8 cellular contexts compared by ENCODE assay signal in the genomic region with DNA sequence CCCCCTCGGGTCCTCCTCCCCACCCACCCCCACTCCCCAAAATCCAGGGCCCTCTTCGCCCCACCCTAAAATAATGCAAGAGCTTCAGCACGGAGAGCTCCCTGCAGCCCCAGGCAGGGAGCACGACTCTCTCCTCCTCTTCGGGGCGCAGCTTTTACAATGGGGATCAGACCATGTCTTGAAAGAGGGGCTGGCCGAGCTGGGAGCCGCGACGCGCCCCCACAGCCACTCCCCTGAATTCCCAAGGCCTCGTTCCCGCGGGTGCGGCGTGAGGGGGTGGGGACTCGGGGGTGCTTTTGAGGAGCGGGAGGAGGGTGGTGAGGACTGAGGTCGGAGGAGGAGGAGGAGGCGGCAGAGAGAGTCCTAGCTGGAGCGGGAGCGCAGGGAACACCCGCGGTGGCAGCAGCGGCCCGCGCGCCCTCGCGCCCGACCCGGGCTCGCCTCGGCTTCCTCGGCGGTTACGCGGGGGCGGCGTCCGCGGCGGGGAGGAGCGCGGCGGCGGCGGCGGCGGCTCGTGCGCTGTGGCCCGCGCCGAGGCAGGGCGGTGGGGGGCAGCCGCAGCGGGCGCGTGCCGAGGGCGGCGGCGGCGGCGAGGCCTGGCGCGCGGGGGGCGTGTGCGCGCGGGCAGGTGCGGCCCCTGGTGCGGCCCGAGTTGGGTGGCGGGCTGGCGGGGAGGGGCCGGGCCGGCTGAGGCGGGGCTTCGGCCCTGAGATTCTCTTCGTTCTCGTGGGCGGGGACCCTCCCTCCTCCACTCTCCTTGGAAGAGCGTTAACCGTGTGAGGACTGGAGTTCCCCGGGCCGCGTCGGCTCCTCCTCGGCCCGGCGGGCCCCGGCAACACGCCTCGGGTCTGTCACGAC. TPM values are rescaled to one million over a fixed set of nuclear protein-coding genes. Genes with fewer than 3 reads are reported as not detected.
DNase-seq lines count a peak whose midpoint lies in the region; ATAC-seq and TF ChIP-seq lines count a peak whose summit lies in the region.

A gene (minus strand): TSS at position 666 of the 858 bp plus-strand sequence. CDS start 699 bp downstream, outside the sequence.

- H3K27me3 ChIP-seq in liver (ENCODE audit: control insufficient read depth in 4 of 4, insufficient read depth in 4 of 4, low read length in 3 of 4) (peaks cover 0 to 3% (median 0%) of the 10 kb centered on the region in 4 donors), stomach smooth muscle (ENCODE audit: control insufficient read depth in 1 of 2, insufficient read depth in 2 of 2, low read length in 2 of 2) (no peaks in the 10 kb centered on the region)

- intact Hi-C loops in dendritic cell treated with granulocyte-macrophage colony-stimulating factor and Interleukin-4, amounts not matched to agents 40 ng/mL and 50 ng/mL, for 4 days (cut with micrococcal nuclease): no loop called here

- no peaks in the 10 kb centered on the region for H3K9me3 Mint-ChIP-seq in dendritic cell treated with granulocyte-macrophage colony-stimulating factor and Interleukin-4, amounts not matched to agents 40 ng/mL and 50 ng/mL, for 4 days

- peaks cover 53% of the 10 kb centered on the region for H3K27me3 Mint-ChIP-seq in dendritic cell treated with granulocyte-macrophage colony-stimulating factor and Interleukin-4, amounts not matched to agents 40 ng/mL and 50 ng/mL, for 4 days

- H3K4me3 Mint-ChIP-seq in dendritic cell treated with granulocyte-macrophage colony-stimulating factor and Interleukin-4, amounts not matched to agents 40 ng/mL and 50 ng/mL, for 4 days: peak within 1 kb of the TSS; percentile 69

- H3K27ac Mint-ChIP-seq in dendritic cell treated with granulocyte-macrophage colony-stimulating factor and Interleukin-4, amounts not matched to agents 40 ng/mL and 50 ng/mL, for 4 days: no peak within 1 kb of the TSS

- H3K9ac ChIP-seq in liver (ENCODE audit: low read depth in 1 of 2, low read length in 2 of 2) (no peak within 1 kb of the TSS), stomach smooth muscle (ENCODE audit: low read length in 2 of 2) (peak within 1 kb of the TSS; percentile 84 to 87)

- TF ChIP-seq RAD21 in liver (IDR thresholded peaks at IDR 0.05): no peak

- 1% methylated on average over 98 of the region's 98 CpGs for WGBS in liver

- H3K36me3 ChIP-seq in liver (ENCODE audit: control insufficient read depth in 4 of 4, insufficient read depth in 3 of 4, low read depth in 1 of 4, low read length in 3 of 4): no peaks in the 10 kb centered on the region
- H3K36me3 ChIP-seq in stomach smooth muscle (ENCODE audit: control insufficient read depth in 2 of 2, insufficient read depth in 2 of 2, low read length in 2 of 2): no peaks in the 10 kb centered on the region

- peaks cover 6% of the 10 kb centered on the region for H3K4me1 Mint-ChIP-seq in dendritic cell treated with granulocyte-macrophage colony-stimulating factor and Interleukin-4, amounts not matched to agents 40 ng/mL and 50 ng/mL, for 4 days (ENCODE audit: low read depth)

- no peaks in the 10 kb centered on the region for H3K36me3 Mint-ChIP-seq in dendritic cell treated with granulocyte-macrophage colony-stimulating factor and Interleukin-4, amounts not matched to agents 40 ng/mL and 50 ng/mL, for 4 days (ENCODE audit: low read depth)

- DNase-seq in DMS79 (lab: John Stamatoyannopoulos, UW): peak; percentile 28
- peak; percentile 39 for DNase-seq in LoVo (ENCODE audit: low spot score)
- peak; percentile 73 for DNase-seq in SHP77 treated with DMSO at 0.1 percent for 48 hours (lab: John Stamatoyannopoulos, UW)

- H3K4me1 ChIP-seq in liver (ENCODE audit: control insufficient read depth in 4 of 4, insufficient read depth in 4 of 4, low read length in 3 of 4): peaks cover 0 to 9% (median 3%) of the 10 kb centered on the region in 4 donors
- no peaks in the 10 kb centered on the region for H3K4me1 ChIP-seq in stomach smooth muscle (ENCODE audit: control insufficient read depth, insufficient read depth, low read length)

- TF ChIP-seq CTCF in liver (IDR thresholded peaks at IDR 0.05; ENCODE audit: low read depth, low read length, missing input control): no peak

- no peaks in the 10 kb centered on the region for H3K9me3 ChIP-seq in liver (ENCODE audit: control insufficient read depth in 4 of 4, low read length in 3 of 4)
- no peaks in the 10 kb centered on the region for H3K9me3 ChIP-seq in stomach smooth muscle (ENCODE audit: control insufficient read depth in 2 of 2, low read length in 2 of 2)

- peak within 1 kb of the TSS; percentile 62 to 76 (median 69) for H3K4me3 ChIP-seq in liver (ENCODE audit: low read depth in 1 of 3, low read length in 3 of 3)
- H3K4me3 ChIP-seq in stomach smooth muscle (ENCODE audit: low read length in 2 of 2): peak within 1 kb of the TSS; percentile 87 to 93

- ATAC-seq in GM21528 (IDR thresholded peaks at IDR 0.05; ENCODE audit: low FRiP score, unreplicated experiment) (peak; percentile 66), GM18870 (IDR thresholded peaks at IDR 0.05; ENCODE audit: unreplicated experiment) (no peak)

- H3K27ac ChIP-seq in liver (ENCODE audit: low read depth in 1 of 2, low read length in 2 of 2): no peak within 1 kb of the TSS
- peak within 1 kb of the TSS; percentile 66 for H3K27ac ChIP-seq in stomach smooth muscle (ENCODE audit: low read length)

TF ChIP-seq in liver, 16 proteins besides CTCF, POLR2A, EP300 and RAD21:
- no peak for TF ChIP-seq NR2F2 (IDR thresholded peaks at IDR 0.05)
- TF ChIP-seq, protein P1, sequence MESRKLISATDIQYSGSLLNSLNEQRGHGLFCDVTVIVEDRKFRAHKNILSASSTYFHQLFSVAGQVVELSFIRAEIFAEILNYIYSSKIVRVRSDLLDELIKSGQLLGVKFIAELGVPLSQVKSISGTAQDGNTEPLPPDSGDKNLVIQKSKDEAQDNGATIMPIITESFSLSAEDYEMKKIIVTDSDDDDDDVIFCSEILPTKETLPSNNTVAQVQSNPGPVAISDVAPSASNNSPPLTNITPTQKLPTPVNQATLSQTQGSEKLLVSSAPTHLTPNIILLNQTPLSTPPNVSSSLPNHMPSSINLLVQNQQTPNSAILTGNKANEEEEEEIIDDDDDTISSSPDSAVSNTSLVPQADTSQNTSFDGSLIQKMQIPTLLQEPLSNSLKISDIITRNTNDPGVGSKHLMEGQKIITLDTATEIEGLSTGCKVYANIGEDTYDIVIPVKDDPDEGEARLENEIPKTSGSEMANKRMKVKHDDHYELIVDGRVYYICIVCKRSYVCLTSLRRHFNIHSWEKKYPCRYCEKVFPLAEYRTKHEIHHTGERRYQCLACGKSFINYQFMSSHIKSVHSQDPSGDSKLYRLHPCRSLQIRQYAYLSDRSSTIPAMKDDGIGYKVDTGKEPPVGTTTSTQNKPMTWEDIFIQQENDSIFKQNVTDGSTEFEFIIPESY (IDR thresholded peaks at IDR 0.05): no peak
- no peak for TF ChIP-seq FOXA1 (IDR thresholded peaks at IDR 0.05)
- TF ChIP-seq FOXA2 (IDR thresholded peaks at IDR 0.05): no peak
- no peak for TF ChIP-seq HNF4G (IDR thresholded peaks at IDR 0.05)
- no peak for TF ChIP-seq TAF1 (conservative IDR thresholded peaks at IDR 0.05)
- no peak for TF ChIP-seq RXRA (IDR thresholded peaks at IDR 0.05)
- TF ChIP-seq YY1 (IDR thresholded peaks at IDR 0.05): no peak
- TF ChIP-seq JUND (IDR thresholded peaks at IDR 0.05): no peak
- TF ChIP-seq, protein P2, sequence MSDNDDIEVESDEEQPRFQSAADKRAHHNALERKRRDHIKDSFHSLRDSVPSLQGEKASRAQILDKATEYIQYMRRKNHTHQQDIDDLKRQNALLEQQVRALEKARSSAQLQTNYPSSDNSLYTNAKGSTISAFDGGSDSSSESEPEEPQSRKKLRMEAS (IDR thresholded peaks at IDR 0.05): no peak
- no peak for TF ChIP-seq GABPA (IDR thresholded peaks at IDR 0.05 in 1 of 2, conservative IDR thresholded peaks at IDR 0.05 in 1 of 2)
- TF ChIP-seq, protein P3, sequence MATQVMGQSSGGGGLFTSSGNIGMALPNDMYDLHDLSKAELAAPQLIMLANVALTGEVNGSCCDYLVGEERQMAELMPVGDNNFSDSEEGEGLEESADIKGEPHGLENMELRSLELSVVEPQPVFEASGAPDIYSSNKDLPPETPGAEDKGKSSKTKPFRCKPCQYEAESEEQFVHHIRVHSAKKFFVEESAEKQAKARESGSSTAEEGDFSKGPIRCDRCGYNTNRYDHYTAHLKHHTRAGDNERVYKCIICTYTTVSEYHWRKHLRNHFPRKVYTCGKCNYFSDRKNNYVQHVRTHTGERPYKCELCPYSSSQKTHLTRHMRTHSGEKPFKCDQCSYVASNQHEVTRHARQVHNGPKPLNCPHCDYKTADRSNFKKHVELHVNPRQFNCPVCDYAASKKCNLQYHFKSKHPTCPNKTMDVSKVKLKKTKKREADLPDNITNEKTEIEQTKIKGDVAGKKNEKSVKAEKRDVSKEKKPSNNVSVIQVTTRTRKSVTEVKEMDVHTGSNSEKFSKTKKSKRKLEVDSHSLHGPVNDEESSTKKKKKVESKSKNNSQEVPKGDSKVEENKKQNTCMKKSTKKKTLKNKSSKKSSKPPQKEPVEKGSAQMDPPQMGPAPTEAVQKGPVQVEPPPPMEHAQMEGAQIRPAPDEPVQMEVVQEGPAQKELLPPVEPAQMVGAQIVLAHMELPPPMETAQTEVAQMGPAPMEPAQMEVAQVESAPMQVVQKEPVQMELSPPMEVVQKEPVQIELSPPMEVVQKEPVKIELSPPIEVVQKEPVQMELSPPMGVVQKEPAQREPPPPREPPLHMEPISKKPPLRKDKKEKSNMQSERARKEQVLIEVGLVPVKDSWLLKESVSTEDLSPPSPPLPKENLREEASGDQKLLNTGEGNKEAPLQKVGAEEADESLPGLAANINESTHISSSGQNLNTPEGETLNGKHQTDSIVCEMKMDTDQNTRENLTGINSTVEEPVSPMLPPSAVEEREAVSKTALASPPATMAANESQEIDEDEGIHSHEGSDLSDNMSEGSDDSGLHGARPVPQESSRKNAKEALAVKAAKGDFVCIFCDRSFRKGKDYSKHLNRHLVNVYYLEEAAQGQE (IDR thresholded peaks at IDR 0.05): no peak
- TF ChIP-seq HNF4A (conservative IDR thresholded peaks at IDR 0.05): no peak
- TF ChIP-seq, protein P4, sequence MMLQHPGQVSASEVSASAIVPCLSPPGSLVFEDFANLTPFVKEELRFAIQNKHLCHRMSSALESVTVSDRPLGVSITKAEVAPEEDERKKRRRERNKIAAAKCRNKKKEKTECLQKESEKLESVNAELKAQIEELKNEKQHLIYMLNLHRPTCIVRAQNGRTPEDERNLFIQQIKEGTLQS (IDR thresholded peaks at IDR 0.05): no peak
- TF ChIP-seq EGR1 (IDR thresholded peaks at IDR 0.05; ENCODE audit: low read depth in 2 of 2): no peak
- TF ChIP-seq SP1 (IDR thresholded peaks at IDR 0.05): no peak

RNA-seq across cellular contexts. Expression of the gene that starts here (rescaled TPM):
- total RNA-seq in liver: 1 to 10 TPM in 1 of 2 donors, under 1 TPM in 1; 0.67 to 3.4 TPM
- polyA plus RNA-seq in liver: under 1 TPM; 0.03 to 0.39 TPM

Comparison
In these comparisons a context has a peak if more than half of its experiments do, and no peak if none do; other contexts are left out.
1. H3K9ac ChIP-seq: peak in stomach smooth muscle (2 of 2); none in liver (0 of 2).
2. Peak in every context shown above with its lines, with median percentiles within 50 percentile points of each other: DNase-seq.